Comparison of ENCODE assay signal across 20 cellular contexts in genomic region chr11:80436547-80436946, GRCh38.
"Had no signal": no experiment of that assay in that cellular context is flagged by ENCODE, and none has a peak within 500 bp of the region (broad histone marks: within the 10 kb centered on the region; RNA-seq: fewer than 3 reads in every experiment).

No MANE protein-coding gene starts in this region.

- ATAC-seq: left lung; lower lobe of right lung; natural killer cell; psoas muscle; right lobe of liver; stimulated activated memory B cell treated with anti-CD40 and anti-IgM and Interleukin-4, amounts not matched to agents 10 μg/mL and 1 μg/mL and 100 μg/mL, for 72 hours; stimulated activated naive CD8-positive, alpha-beta T cell treated with anti-CD3 and anti-CD28 coated beads, Interleukin-15, amount 100 ng/mL, for 72 hours had no signal

- DNase-seq: islet precursor cell; left lung; lower lobe of right lung; mammary epithelial cell; mesenchymal stem cell; naive B cell; natural killer cell; nephron progenitor cell; occipital lobe; psoas muscle; right lobe of liver; stimulated activated CD4-positive, alpha-beta T cell treated with anti-CD3 and anti-CD28 coated beads, Interleukin-1b, Interleukin-23, amount 100 ng/mL, for 48 hours; stimulated activated CD4-positive, alpha-beta T cell treated with anti-CD3 and anti-CD28 coated beads, Interleukin-2, amount 100 ng/mL, for 48 hours; stimulated activated CD4-positive, alpha-beta T cell treated with anti-CD3 and anti-CD28 coated beads, Interleukin-4, amount 100 ng/mL, for 4 hours; stimulated activated CD8-positive, alpha-beta memory T cell treated with anti-CD3 and anti-CD28 coated beads, Interleukin-4, amount 100 ng/mL, for 48 hours; stimulated activated naive CD4-positive, alpha-beta T cell treated with Interleukin-2 at 50 U/mL for 16 hours; stimulated activated naive CD8-positive, alpha-beta T cell treated with anti-CD3 and anti-CD28 coated beads, Interleukin-15, amount 100 ng/mL, for 72 hours; substantia nigra; uterus had no signal
